Comparison of ENCODE assay signal across 8 cellular contexts in the genomic region with DNA sequence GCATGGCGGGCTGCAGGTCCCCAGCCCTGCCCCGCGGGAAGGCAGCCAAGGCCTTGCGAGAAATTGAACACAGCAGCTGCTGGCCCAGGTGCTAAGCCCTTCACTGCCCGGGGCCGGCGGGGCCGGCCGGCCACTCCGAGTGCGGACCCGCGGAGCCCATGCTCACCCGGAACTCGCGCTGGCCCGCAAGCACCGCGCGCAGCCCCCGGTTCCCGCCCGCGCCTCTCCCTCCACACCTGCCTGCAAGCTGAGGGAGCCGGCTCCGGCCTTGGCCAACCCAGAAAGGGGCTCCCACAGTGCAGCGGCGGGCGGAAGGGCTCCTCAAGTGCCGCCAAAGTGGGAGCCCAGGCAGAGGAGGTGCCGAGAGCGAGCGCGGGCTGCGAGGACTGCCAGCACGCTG. TPM values are rescaled to one million over a fixed set of nuclear protein-coding genes. Genes with fewer than 3 reads are reported as not detected.
DNase-seq lines count a peak whose midpoint lies in the region; TF ChIP-seq lines count a peak whose summit lies in the region.
"Not testable (repeated sequence)": the region's sequence is repeated elsewhere in the genome, so short reads cannot be mapped to it uniquely, and the experiment has no call there.

No MANE protein-coding gene starts in this region.

- peak overlapping the region; percentile 97 for H3K27ac Mint-ChIP-seq in neural crest cell (ENCODE audit: unreplicated experiment)

- TF ChIP-seq POLR2A in suprapubic skin (IDR thresholded peaks at IDR 0.05); testis (IDR thresholded peaks at IDR 0.05); tibial nerve (IDR thresholded peaks at IDR 0.05): not testable (repeated sequence)

- 93% methylated on average over 6 of the region's 36 CpGs for WGBS in suprapubic skin
- 86 to 90% methylated on average over 1 to 34 of the region's 36 CpGs for WGBS in testis, 2 donors
- WGBS in tibial nerve, 2 donors, result 97 to 98% methylated on average over 10 to 17 of the region's 36 CpGs

- not testable (repeated sequence) for TF ChIP-seq EP300 in suprapubic skin (IDR thresholded peaks at IDR 0.05); tibial nerve (IDR thresholded peaks at IDR 0.05)

- not testable (repeated sequence) for DNase-seq in caudate nucleus (lab: John Stamatoyannopoulos, UW); dorsolateral prefrontal cortex; neural crest cell (ENCODE audit: low read depth, low spot score); suprapubic skin (ENCODE audit: low spot score in 2 of 2); testis; tibial nerve (ENCODE audit: low spot score in 2 of 2)

- H3K27ac ChIP-seq in caudate nucleus (ENCODE audit: low read depth, low read length) (peak overlapping the region; percentile 74), cingulate gyrus (ENCODE audit: low read depth, low read length) (peak overlapping the region; percentile 57), dorsolateral prefrontal cortex (peak overlapping the region in 52 of 59 donors; percentile 72 to 95 (median 87)), suprapubic skin (peak overlapping the region; percentile 2), temporal lobe (ENCODE audit: low read depth, low read length) (peak overlapping the region; percentile 81), tibial nerve (peak overlapping the region in 3 of 4 donors; percentile 46 to 86 (median 84))
- not testable (repeated sequence) for H3K27ac ChIP-seq in testis

- not testable (repeated sequence) for TF ChIP-seq CTCF in dorsolateral prefrontal cortex (IDR thresholded peaks at IDR 0.05 in 54 of 56, conservative IDR thresholded peaks at IDR 0.05 in 2 of 56; ENCODE audit: low read depth in 1 of 56, partially characterized antibody in 56 of 56); neural crest cell (conservative IDR thresholded peaks at IDR 0.05); suprapubic skin (IDR thresholded peaks at IDR 0.05); testis (IDR thresholded peaks at IDR 0.05); tibial nerve (IDR thresholded peaks at IDR 0.05)

- H3K27me3 ChIP-seq in dorsolateral prefrontal cortex, suprapubic skin, testis, tibial nerve: not testable (repeated sequence)

- not testable (repeated sequence) for H3K9me3 Mint-ChIP-seq in neural crest cell

- H3K4me3 Mint-ChIP-seq in neural crest cell, result peak overlapping the region; percentile 57

- not testable (repeated sequence) for H3K27me3 Mint-ChIP-seq in neural crest cell (ENCODE audit: low read depth)

- H3K4me3 ChIP-seq in dorsolateral prefrontal cortex, suprapubic skin, tibial nerve: not testable (repeated sequence)
- peak overlapping the region; percentile 12 to 49 for H3K4me3 ChIP-seq in testis

- not testable (repeated sequence) for H3K36me3 ChIP-seq in suprapubic skin; testis (ENCODE audit: low read depth, missing control alignments); tibial nerve

- peaks cover 47% of the 10 kb centered on the region for H3K4me1 Mint-ChIP-seq in neural crest cell

- H3K4me1 ChIP-seq in suprapubic skin (peaks cover 10% of the 10 kb centered on the region), tibial nerve (peaks cover 0 to 45% (median 11%) of the 10 kb centered on the region in 4 donors)
- H3K4me1 ChIP-seq in testis, result not testable (repeated sequence)

- peaks cover 22% of the 10 kb centered on the region for H3K36me3 Mint-ChIP-seq in neural crest cell (ENCODE audit: low read depth)

- intact Hi-C loops in dorsolateral prefrontal cortex (cut with DNase I), result loop anchor here in 1 of 2 donors (5.0 kb wide), 1 partner anchor 55 kb away; no protein-coding TSS in a partner anchor
- intact Hi-C loops in testis (cut with DNase I; ENCODE audit: low total_unique reads), result not testable (repeated sequence)

- H3K9me3 ChIP-seq in suprapubic skin, testis, tibial nerve: not testable (repeated sequence)

RNA-seq across cellular contexts. Expression of a gene that starts 15.5 kb away (rescaled TPM):
- total RNA-seq in dorsolateral prefrontal cortex, result 10 to 100 TPM in 100 of 120 experiments, 1 to 10 TPM in 20; 6.5 to 25.1 (median 12.5) TPM
- 11.6 and 13.7 TPM in 2 replicates for total RNA-seq in neural crest cell
- total RNA-seq in suprapubic skin, result 1 to 10 TPM; 3.0 to 8.4 (median 5.2) TPM
- 4.4 TPM for total RNA-seq in temporal lobe
- total RNA-seq in testis, result 1 to 10 TPM; 5.7 to 6.8 TPM
- 1.8 TPM for polyA plus RNA-seq in testis (ENCODE audit: insufficient read depth, low read depth, low replicate concordance)
- total RNA-seq in tibial nerve, result 10 to 100 TPM; 29.9 to 39.0 (median 32.7) TPM
